ENCODE assay signal across 25 cellular contexts in genomic region chr6:14040042-14040441, GRCh38.
DNase-seq lines count a peak whose midpoint lies in the region; TF ChIP-seq lines count a peak whose summit lies in the region.
"Had no signal": no experiment of that assay in that cellular context is flagged by ENCODE, and none has a peak within 500 bp of the region (broad histone marks: within the 10 kb centered on the region; RNA-seq: fewer than 3 reads in every experiment).

No MANE protein-coding gene starts in this region.

- H4K20me1 ChIP-seq in Karpas-422 (ENCODE audit: insufficient read depth, low read depth, low read length), result no peaks in the 10 kb centered on the region
- no peaks in the 10 kb centered on the region for H4K20me1 ChIP-seq in OCI-LY3 (ENCODE audit: insufficient read depth, low read length)

- no peaks in the 10 kb centered on the region for H3K9me2 ChIP-seq in Karpas-422 (replicated peaks; ENCODE audit: insufficient read depth, low read length)

- H3K4me1 ChIP-seq in Karpas-422 (ENCODE audit: low read length), result no peaks in the 10 kb centered on the region
- peaks cover 67% of the 10 kb centered on the region for H3K4me1 ChIP-seq in OCI-LY3 (ENCODE audit: low read length)
- no peaks in the 10 kb centered on the region for H3K4me1 ChIP-seq in vagina
- no peaks in the 10 kb centered on the region for H3K4me1 ChIP-seq in prostate gland (replicated peaks)
- H3K4me1 ChIP-seq: breast epithelium, colonic mucosa, gastrocnemius medialis, HAP-1, parathyroid adenoma had no signal

- H2AFZ ChIP-seq in Karpas-422 (ENCODE audit: low read length), result no peak overlapping the region
- no peak overlapping the region for H2AFZ ChIP-seq in OCI-LY3 (ENCODE audit: low read depth, low read length)
- H2AFZ ChIP-seq: parathyroid adenoma had no signal

- 0 out of 2 replicates have a peak, but pooled peaks cover 2% of the 10 kb centered on the region for H3K27me3 ChIP-seq in Karpas-422 (ENCODE audit: low read length)
- H3K27me3 ChIP-seq in OCI-LY3 (ENCODE audit: low read depth, low read length), result no peaks in the 10 kb centered on the region
- no peaks in the 10 kb centered on the region for H3K27me3 ChIP-seq in vagina
- no peaks in the 10 kb centered on the region for H3K27me3 ChIP-seq in prostate gland (replicated peaks; ENCODE audit: insufficient read depth)
- H3K27me3 ChIP-seq: breast epithelium, colonic mucosa, upper lobe of right lung had no signal

- H3K4me3 ChIP-seq in Karpas-422 (ENCODE audit: low read length) (no peak overlapping the region), OCI-LY3 (ENCODE audit: low read length) (no peak overlapping the region), epithelial cell of proximal tubule (ENCODE audit: low read depth, low read length) (no peak overlapping the region), vagina (no peak overlapping the region), prostate gland (no peak overlapping the region)
- H3K4me3 ChIP-seq: breast epithelium, colonic mucosa, esophagus squamous epithelium, gastrocnemius medialis, HAP-1, SK-N-MC, upper lobe of right lung had no signal

- peak; percentile 35 for TF ChIP-seq CTCF in OCI-LY3 (IDR thresholded peaks at IDR 0.05; ENCODE audit: low read depth, low read length)
- peak; percentile 24 for TF ChIP-seq CTCF in epithelial cell of proximal tubule (conservative IDR thresholded peaks at IDR 0.05; ENCODE audit: low read depth, low read length)
- no peak for TF ChIP-seq CTCF in vagina (IDR thresholded peaks at IDR 0.05)
- no peak for TF ChIP-seq CTCF in prostate gland (IDR thresholded peaks at IDR 0.05)

- DNase-seq in COR-L47 (lab: John Stamatoyannopoulos, UW) (peak; percentile 42), Karpas-422 (peak; percentile 46), epithelial cell of proximal tubule (ENCODE audit: low read depth) (no peak), vagina (ENCODE audit: extremely low spot score in 2 of 2) (no peak), inferior parietal cortex (ENCODE audit: extremely low spot score) (no peak), prostate gland (ENCODE audit: low spot score) (no peak)
- DNase-seq: activated CD8-positive, alpha-beta T cell treated with anti-CD3 and anti-CD28 coated beads for 36 hours; colonic mucosa; effector memory CD8-positive, alpha-beta T cell; esophagus squamous epithelium; gastrocnemius medialis; KBM-7; mammary epithelial cell; NCI-H1694; NCI-H2171 treated with DMSO at 0.1 percent for 48 hours; NCI-H524 treated with DMSO at 0.1 percent for 48 hours; stimulated activated CD4-positive, alpha-beta T cell treated with anti-CD3 and anti-CD28 coated beads, Interleukin-4, amount 100 ng/mL, for 24 hours; T-helper 2 cell; upper lobe of right lung had no signal

- H3K27ac ChIP-seq in Karpas-422 (ENCODE audit: low read length) (no peak overlapping the region), OCI-LY3 (ENCODE audit: low read length) (peak overlapping the region; percentile 99), vagina (no peak overlapping the region), prostate gland (no peak overlapping the region)
- H3K27ac ChIP-seq: breast epithelium, colonic mucosa, esophagus squamous epithelium, gastrocnemius medialis, parathyroid adenoma, RWPE1, SK-N-MC, upper lobe of right lung had no signal

- intact Hi-C loops in vagina (cut with DNase I), result no loop called here
- intact Hi-C loops in prostate gland (cut with DNase I), result no loop called here

- H3K9me3 ChIP-seq in Karpas-422 (ENCODE audit: low read length), result no peaks in the 10 kb centered on the region
- peaks cover 3% of the 10 kb centered on the region; the same call in 1 of the 2 replicates for H3K9me3 ChIP-seq in OCI-LY3 (ENCODE audit: insufficient read depth, low read length)
- no peaks in the 10 kb centered on the region for H3K9me3 ChIP-seq in vagina
- no peaks in the 10 kb centered on the region for H3K9me3 ChIP-seq in prostate gland
- H3K9me3 ChIP-seq: breast epithelium, colonic mucosa, esophagus squamous epithelium, gastrocnemius medialis, HAP-1, upper lobe of right lung had no signal

- H3K4me2 ChIP-seq in Karpas-422 (ENCODE audit: low read depth, low read length, poor library complexity, severe bottlenecking) (no peak overlapping the region), OCI-LY3 (ENCODE audit: low read length) (peak overlapping the region; percentile 82)

- H3K36me3 ChIP-seq in Karpas-422 (ENCODE audit: insufficient read depth, low read length) (no peaks in the 10 kb centered on the region), OCI-LY3 (replicated peaks; ENCODE audit: low read depth, low read length) (no peaks in the 10 kb centered on the region), vagina (no peaks in the 10 kb centered on the region), prostate gland (no peaks in the 10 kb centered on the region)
- H3K36me3 ChIP-seq: breast epithelium, colonic mucosa, esophagus squamous epithelium, gastrocnemius medialis, HAP-1, upper lobe of right lung had no signal

- TF ChIP-seq POLR2A in vagina (IDR thresholded peaks at IDR 0.05) (no peak), prostate gland (IDR thresholded peaks at IDR 0.05) (no peak)

- H3K9ac ChIP-seq in Karpas-422 (ENCODE audit: low read length) (no peak overlapping the region), OCI-LY3 (ENCODE audit: low read length) (peak overlapping the region; percentile 83; the same call in 1 of the 2 replicates)
- H3K9ac ChIP-seq: parathyroid adenoma had no signal

- H3K79me2 ChIP-seq in Karpas-422 (ENCODE audit: low read length) (no peaks in the 10 kb centered on the region), OCI-LY3 (ENCODE audit: low read length) (no peaks in the 10 kb centered on the region)
- H3K79me2 ChIP-seq: parathyroid adenoma had no signal

Comparison
In these comparisons a context has a peak if more than half of its experiments do, and no peak if none do; other contexts are left out.
1. DNase-seq: peak in COR-L47 (single experiment) and Karpas-422 (single experiment); none in epithelial cell of proximal tubule (single experiment), vagina (0 of 2), inferior parietal cortex (single experiment) and prostate gland (single experiment).
2. CTCF ChIP-seq: peak in OCI-LY3 (single experiment) and epithelial cell of proximal tubule (single experiment); none in vagina (0 of 3) and prostate gland (0 of 4).